13 cellular contexts compared by ENCODE assay signal in genomic region chr11:55658031-55658573, GRCh38.
A peak's percentile ranks its signal among the peaks of the same experiment; 100 is the strongest.
DNase-seq lines count a peak whose midpoint lies in the region; ATAC-seq and TF ChIP-seq lines count a peak whose summit lies in the region.
"Had no signal": no experiment of that assay in that cellular context is flagged by ENCODE, and none has a peak within 500 bp of the region (broad histone marks: within the 10 kb centered on the region; RNA-seq: fewer than 3 reads in every experiment).

No MANE protein-coding gene starts in this region.

- H3K4me1 ChIP-seq in MM.1S (ENCODE audit: low read length) = peaks cover 16% of the 10 kb centered on the region
- H3K4me1 ChIP-seq: sigmoid colon had no signal

- H3K27me3 Mint-ChIP-seq in effector memory CD8-positive, alpha-beta T cell = no peaks in the 10 kb centered on the region

- H3K4me3 ChIP-seq in MM.1S (ENCODE audit: low read length) = peak overlapping the region; percentile 27; the same call in 1 of the 2 replicates
- H3K4me3 ChIP-seq: BLaER1 treated with 17β-estradiol and CSF1 and Interleukin-3, amounts not matched to agents 10 nM and 100 nM; lung; sigmoid colon had no signal

- H3K9me3 Mint-ChIP-seq in effector memory CD8-positive, alpha-beta T cell = peaks cover 12 to 36% of the 10 kb centered on the region in 2 donors

- no peaks in the 10 kb centered on the region for H3K9me2 ChIP-seq in MM.1S (replicated peaks; ENCODE audit: insufficient read depth, low read length)

- peaks cover 13% of the 10 kb centered on the region for H3F3A ChIP-seq in MM.1S (ENCODE audit: insufficient read depth, low read length)

- peak overlapping the region; percentile 30; the same call in 1 of the 2 replicates for H3K9ac ChIP-seq in MM.1S (ENCODE audit: low read length)
- H3K9ac ChIP-seq: BLaER1 treated with 17β-estradiol and CSF1 and Interleukin-3, amounts not matched to agents 10 nM and 100 nM had no signal

- H3K4me3 Mint-ChIP-seq in effector memory CD8-positive, alpha-beta T cell = no peak overlapping the region
- H3K4me3 Mint-ChIP-seq: activated T-helper 1 cell treated with anti-CD3 and anti-CD28 coated beads, Interleukin-12 subunit alpha, Interleukin-12 subunit beta, Interleukin-2, Interleukin-4 antibody, amounts not matched to agents 30 ng/mL and 10 ng/mL and 1 ng/mL, durations not matched to agents 14 hours and 24 hours and 36 hours had no signal

- H3K4me1 Mint-ChIP-seq in effector memory CD8-positive, alpha-beta T cell (ENCODE audit: low read depth in 2 of 2) = no peaks in the 10 kb centered on the region

- H3K27ac ChIP-seq in MM.1S (ENCODE audit: low read length) = peak overlapping the region; percentile 86
- H3K27ac ChIP-seq: BLaER1 treated with 17β-estradiol and CSF1 and Interleukin-3, amounts not matched to agents 10 nM and 100 nM; sigmoid colon had no signal

- peak; percentile 96 for ATAC-seq in GM18498 (IDR thresholded peaks at IDR 0.05; ENCODE audit: unreplicated experiment)
- ATAC-seq in GM19452 (IDR thresholded peaks at IDR 0.05; ENCODE audit: unreplicated experiment) = peak; percentile 91
- peak; percentile 98 for ATAC-seq in HG02938 (IDR thresholded peaks at IDR 0.05; ENCODE audit: unreplicated experiment)
- ATAC-seq in effector memory CD8-positive, alpha-beta T cell (replicated peaks) = no peak

- H2AFZ ChIP-seq in MM.1S (ENCODE audit: low read length) = peak overlapping the region; percentile 30

- H3K36me3 Mint-ChIP-seq in effector memory CD8-positive, alpha-beta T cell (ENCODE audit: insufficient read depth) = peaks cover 3% of the 10 kb centered on the region

- H3K9me3 ChIP-seq in MM.1S (replicated peaks; ENCODE audit: insufficient read depth, low read length) = no peaks in the 10 kb centered on the region
- H3K9me3 ChIP-seq: BLaER1 treated with 17β-estradiol and CSF1 and Interleukin-3, amounts not matched to agents 10 nM and 100 nM; sigmoid colon had no signal

- no peaks in the 10 kb centered on the region for H3K79me2 ChIP-seq in MM.1S (ENCODE audit: low read length)

- no peak for TF ChIP-seq CTCF in MM.1S (IDR thresholded peaks at IDR 0.05; ENCODE audit: low read length)

- no peak overlapping the region for H3K27ac Mint-ChIP-seq in effector memory CD8-positive, alpha-beta T cell
- H3K27ac Mint-ChIP-seq: activated T-helper 1 cell treated with anti-CD3 and anti-CD28 coated beads, Interleukin-12 subunit alpha, Interleukin-12 subunit beta, Interleukin-2, Interleukin-4 antibody, amounts not matched to agents 30 ng/mL and 10 ng/mL and 1 ng/mL, durations not matched to agents 14 hours and 24 hours and 36 hours had no signal

- H4K20me1 ChIP-seq in MM.1S (ENCODE audit: insufficient read depth, low read length) = no peaks in the 10 kb centered on the region
- H4K20me1 ChIP-seq: BLaER1 treated with 17β-estradiol and CSF1 and Interleukin-3, amounts not matched to agents 10 nM and 100 nM had no signal

- no peaks in the 10 kb centered on the region for H3K27me3 ChIP-seq in MM.1S (replicated peaks; ENCODE audit: insufficient read depth, low read length)
- H3K27me3 ChIP-seq: BLaER1 treated with 17β-estradiol and CSF1 and Interleukin-3, amounts not matched to agents 10 nM and 100 nM; sigmoid colon had no signal

- DNase-seq in MM.1S = peak; percentile 90
- no peak for DNase-seq in NCI-H146 (lab: John Stamatoyannopoulos, UW)
- DNase-seq in effector memory CD8-positive, alpha-beta T cell = no peak
- DNase-seq in GF-D8 (lab: John Stamatoyannopoulos, UW) = no peak
- no peak for DNase-seq in LoVo (ENCODE audit: low spot score)
- DNase-seq: Karpas-422, sigmoid colon had no signal

- H3K36me3 ChIP-seq in MM.1S (replicated peaks; ENCODE audit: insufficient read depth, low read length) = no peaks in the 10 kb centered on the region
- H3K36me3 ChIP-seq: BLaER1 treated with 17β-estradiol and CSF1 and Interleukin-3, amounts not matched to agents 10 nM and 100 nM; sigmoid colon had no signal

- H3K4me2 ChIP-seq in MM.1S (ENCODE audit: low read depth, low read length) = peak overlapping the region; percentile 87
- H3K4me2 ChIP-seq: BLaER1 treated with 17β-estradiol and CSF1 and Interleukin-3, amounts not matched to agents 10 nM and 100 nM had no signal
